ENCODE assay signal across 1 cellular context in the genomic region with DNA sequence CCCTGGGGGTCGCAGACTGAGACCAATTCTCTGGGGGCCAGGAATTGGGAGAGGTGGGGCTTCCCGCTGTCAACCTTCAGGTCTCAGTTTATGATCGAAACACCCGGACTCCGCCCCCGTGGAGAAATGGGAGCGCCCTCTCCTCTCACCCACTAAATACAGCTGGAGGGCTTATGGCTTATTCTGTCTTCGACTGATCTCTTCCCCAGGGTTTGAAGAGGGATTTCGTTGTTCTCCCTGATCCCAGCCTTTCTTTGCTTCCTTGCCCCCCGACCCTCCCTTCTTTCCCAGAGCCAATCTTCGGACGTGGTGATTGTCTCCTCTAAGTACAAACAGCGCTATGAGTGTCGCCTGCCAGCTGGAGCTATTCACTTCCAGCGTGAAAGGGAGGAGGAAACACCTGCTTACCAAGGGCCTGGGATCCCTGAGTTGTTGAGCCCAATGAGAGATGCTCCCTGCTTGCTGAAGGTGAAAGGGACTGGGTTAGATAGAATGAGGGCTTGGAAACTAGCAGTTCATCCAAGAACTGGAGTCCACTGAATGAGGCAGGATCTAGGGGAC.
TF ChIP-seq lines count a peak whose summit lies in the region.

No MANE protein-coding gene starts in this region.

TF ChIP-seq in HCT116, 20 proteins besides CTCF, POLR2A, EP300 and RAD21:
- TF ChIP-seq REST (IDR thresholded peaks at IDR 0.05; ENCODE audit: low read depth) (no peak), EGR1 (IDR thresholded peaks at IDR 0.05; ENCODE audit: low read depth) (no peak), ZNF274 (IDR thresholded peaks at IDR 0.05; ENCODE audit: low read depth, low read length) (no peak), TCF7L2 (IDR thresholded peaks at IDR 0.05; ENCODE audit: borderline replicate concordance, extremely low read depth, insufficient read depth, insufficient read length) (no peak), SP1 (IDR thresholded peaks at IDR 0.05; ENCODE audit: low read depth) (no peak), EZH2phosphoT487 (IDR thresholded peaks at IDR 0.05; ENCODE audit: borderline replicate concordance) (no peak), POLR2AphosphoS5 (IDR thresholded peaks at IDR 0.05; ENCODE audit: low read depth, low read length) (no peak), CEBPB (IDR thresholded peaks at IDR 0.05; ENCODE audit: low read depth) (no peak), ZBTB33 (IDR thresholded peaks at IDR 0.05; ENCODE audit: extremely low read depth, insufficient replicate concordance, low read length) (no peak), YY1 (IDR thresholded peaks at IDR 0.05; ENCODE audit: extremely low read depth, insufficient replicate concordance, low read depth, low read length) (no peak), SRF (IDR thresholded peaks at IDR 0.05; ENCODE audit: low read depth) (no peak), SIN3A (IDR thresholded peaks at IDR 0.05; ENCODE audit: low read depth) (no peak), FOSL1 (IDR thresholded peaks at IDR 0.05; ENCODE audit: low read depth) (no peak), JUND (IDR thresholded peaks at IDR 0.05) (no peak), ZFX (IDR thresholded peaks at IDR 0.05) (no peak)
- TF ChIP-seq, protein P1, sequence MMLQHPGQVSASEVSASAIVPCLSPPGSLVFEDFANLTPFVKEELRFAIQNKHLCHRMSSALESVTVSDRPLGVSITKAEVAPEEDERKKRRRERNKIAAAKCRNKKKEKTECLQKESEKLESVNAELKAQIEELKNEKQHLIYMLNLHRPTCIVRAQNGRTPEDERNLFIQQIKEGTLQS (IDR thresholded peaks at IDR 0.05): no peak
